In the genomic region with DNA sequence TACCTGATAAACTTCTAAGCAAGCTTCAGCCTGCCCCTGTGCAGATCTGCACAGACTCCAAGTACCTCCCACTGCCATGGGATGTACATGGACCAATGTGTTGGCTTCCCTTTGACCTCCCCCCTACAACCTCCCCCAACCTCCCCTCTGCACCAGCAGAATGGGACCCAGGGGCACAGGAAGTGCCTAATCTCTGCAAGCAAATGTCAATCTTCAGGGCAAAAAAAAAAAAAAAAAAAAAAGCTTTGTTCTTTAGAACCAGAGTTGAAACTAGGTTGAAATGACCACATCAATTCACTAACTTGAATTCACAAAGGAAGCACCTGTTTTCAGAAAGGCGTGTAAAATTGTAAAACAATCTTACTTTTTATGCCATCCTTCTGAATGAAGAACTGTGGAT, we compare ENCODE assay signal across 15 cellular contexts. TPM values are rescaled to one million over a fixed set of nuclear protein-coding genes. Genes with fewer than 3 reads are reported as not detected.
DNase-seq lines count a peak whose midpoint lies in the region; ATAC-seq and TF ChIP-seq lines count a peak whose summit lies in the region.
"Had no signal": no experiment of that assay in that cellular context is flagged by ENCODE, and none has a peak within 500 bp of the region (broad histone marks: within the 10 kb centered on the region; RNA-seq: fewer than 3 reads in every experiment).

No MANE protein-coding gene starts in this region.

- no peaks in the 10 kb centered on the region for H3K36me3 ChIP-seq in MM.1S (replicated peaks; ENCODE audit: insufficient read depth, low read length)
- H3K36me3 ChIP-seq: neutrophil, WERI-Rb-1 had no signal

- DNase-seq in NCI-H146 (lab: John Stamatoyannopoulos, UW) = peak; percentile 63
- DNase-seq in NCI-H146 treated with DMSO at 0.1 percent for 48 hours (lab: John Stamatoyannopoulos, UW; ENCODE audit: unreplicated experiment) = no peak
- peak; percentile 93 for DNase-seq in MM.1S
- DNase-seq in mesothelial cell of epicardium (ENCODE audit: low spot score in 2 of 2, unreplicated experiment in 2 of 2) = no peak
- DNase-seq: Calu3, GM23248, trophoblast cell, WERI-Rb-1 had no signal

- no peak overlapping the region for H2AFZ ChIP-seq in MM.1S (ENCODE audit: low read length)
- H2AFZ ChIP-seq: GM23248 had no signal

- H3K36me3 Mint-ChIP-seq in activated naive CD4-positive, alpha-beta T cell treated with anti-CD3 and anti-CD28 coated beads, Interleukin-2, amount 50 U/mL, for 24 hours = no peaks in the 10 kb centered on the region
- no peaks in the 10 kb centered on the region for H3K36me3 Mint-ChIP-seq in mesothelial cell of epicardium

- H3F3A ChIP-seq in MM.1S (ENCODE audit: insufficient read depth, low read length) = peaks cover 22% of the 10 kb centered on the region

- H3K27me3 Mint-ChIP-seq in activated naive CD4-positive, alpha-beta T cell treated with anti-CD3 and anti-CD28 coated beads, Interleukin-2, amount 50 U/mL, for 24 hours = no peaks in the 10 kb centered on the region
- H3K27me3 Mint-ChIP-seq in mesothelial cell of epicardium (ENCODE audit: low read depth) = no peaks in the 10 kb centered on the region

- ATAC-seq in GM21390 (IDR thresholded peaks at IDR 0.05; ENCODE audit: unreplicated experiment) = no peak
- ATAC-seq in GM21515 (IDR thresholded peaks at IDR 0.05; ENCODE audit: unreplicated experiment) = no peak
- ATAC-seq in GM18861 (IDR thresholded peaks at IDR 0.05; ENCODE audit: unreplicated experiment) = no peak

- no peaks in the 10 kb centered on the region for H3K9me3 ChIP-seq in MM.1S (replicated peaks; ENCODE audit: insufficient read depth, low read length)
- H3K9me3 ChIP-seq: neutrophil had no signal

- no peaks in the 10 kb centered on the region for H4K20me1 ChIP-seq in MM.1S (ENCODE audit: insufficient read depth, low read length)

- H3K27me3 ChIP-seq in MM.1S (replicated peaks; ENCODE audit: insufficient read depth, low read length) = no peaks in the 10 kb centered on the region
- H3K27me3 ChIP-seq: neutrophil had no signal

- peak overlapping the region; percentile 92 for H3K27ac ChIP-seq in MM.1S (ENCODE audit: low read length)
- H3K27ac ChIP-seq: GM23248, neutrophil, RWPE1, skin epidermis, WERI-Rb-1 had no signal

- H3K9me2 ChIP-seq in MM.1S (replicated peaks; ENCODE audit: insufficient read depth, low read length) = no peaks in the 10 kb centered on the region

- H3K9me3 Mint-ChIP-seq in activated naive CD4-positive, alpha-beta T cell treated with anti-CD3 and anti-CD28 coated beads, Interleukin-2, amount 50 U/mL, for 24 hours = no peaks in the 10 kb centered on the region
- H3K9me3 Mint-ChIP-seq in mesothelial cell of epicardium = no peaks in the 10 kb centered on the region

- H3K4me1 Mint-ChIP-seq in activated naive CD4-positive, alpha-beta T cell treated with anti-CD3 and anti-CD28 coated beads, Interleukin-2, amount 50 U/mL, for 24 hours = peaks cover 62% of the 10 kb centered on the region
- H3K4me1 Mint-ChIP-seq in mesothelial cell of epicardium = peaks cover 41% of the 10 kb centered on the region

- peaks cover 48% of the 10 kb centered on the region for H3K79me2 ChIP-seq in MM.1S (ENCODE audit: low read length)

- no peak overlapping the region for H3K9ac ChIP-seq in MM.1S (ENCODE audit: low read length)
- H3K9ac ChIP-seq: GM23248 had no signal

- H3K27ac Mint-ChIP-seq in activated naive CD4-positive, alpha-beta T cell treated with anti-CD3 and anti-CD28 coated beads, Interleukin-2, amount 50 U/mL, for 24 hours = peak overlapping the region; percentile 43
- H3K27ac Mint-ChIP-seq in mesothelial cell of epicardium = peak overlapping the region; percentile 79

- TF ChIP-seq CTCF in MM.1S (IDR thresholded peaks at IDR 0.05; ENCODE audit: low read length) (no peak), mesothelial cell of epicardium (IDR thresholded peaks at IDR 0.05; ENCODE audit: unreplicated experiment) (no peak)

- no peak overlapping the region for H3K4me3 ChIP-seq in MM.1S (ENCODE audit: low read length)
- H3K4me3 ChIP-seq: GM23248, skin epidermis had no signal

- peak overlapping the region; percentile 9 for H3K4me3 Mint-ChIP-seq in activated naive CD4-positive, alpha-beta T cell treated with anti-CD3 and anti-CD28 coated beads, Interleukin-2, amount 50 U/mL, for 24 hours
- H3K4me3 Mint-ChIP-seq in mesothelial cell of epicardium = no peak overlapping the region

- H3K4me2 ChIP-seq in MM.1S (ENCODE audit: low read depth, low read length) = peak overlapping the region; percentile 44

- peaks cover 22% of the 10 kb centered on the region for H3K4me1 ChIP-seq in MM.1S (ENCODE audit: low read length)

RNA-seq across cellular contexts. Expression of gene TIAM1, which starts 53.9 kb away (rescaled TPM):
- 49.7 to 54.6 TPM (median 53.4 TPM) in 3 replicates for total RNA-seq in mesothelial cell of epicardium

Comparison
In these comparisons a context has a peak if more than half of its experiments do, and no peak if none do; other contexts are left out.
1. DNase-seq: peak in NCI-H146 (single experiment) and MM.1S (single experiment); none in NCI-H146 treated with DMSO at 0.1 percent for 48 hours (single experiment) and mesothelial cell of epicardium (0 of 2).